ENCODE assay signal across 1 cellular context in genomic region chr10:987906-988666, GRCh38.
TF ChIP-seq lines count a peak whose summit lies in the region.

TSS of gene GTPBP4 (plus strand) at chr10:988434. CDS start at chr10:988480, 46 bp downstream.

TF ChIP-seq in GM12878, 131 proteins besides CTCF, POLR2A, EP300 and RAD21 (continued from another document and continues in another):
- TF ChIP-seq, protein P1, sequence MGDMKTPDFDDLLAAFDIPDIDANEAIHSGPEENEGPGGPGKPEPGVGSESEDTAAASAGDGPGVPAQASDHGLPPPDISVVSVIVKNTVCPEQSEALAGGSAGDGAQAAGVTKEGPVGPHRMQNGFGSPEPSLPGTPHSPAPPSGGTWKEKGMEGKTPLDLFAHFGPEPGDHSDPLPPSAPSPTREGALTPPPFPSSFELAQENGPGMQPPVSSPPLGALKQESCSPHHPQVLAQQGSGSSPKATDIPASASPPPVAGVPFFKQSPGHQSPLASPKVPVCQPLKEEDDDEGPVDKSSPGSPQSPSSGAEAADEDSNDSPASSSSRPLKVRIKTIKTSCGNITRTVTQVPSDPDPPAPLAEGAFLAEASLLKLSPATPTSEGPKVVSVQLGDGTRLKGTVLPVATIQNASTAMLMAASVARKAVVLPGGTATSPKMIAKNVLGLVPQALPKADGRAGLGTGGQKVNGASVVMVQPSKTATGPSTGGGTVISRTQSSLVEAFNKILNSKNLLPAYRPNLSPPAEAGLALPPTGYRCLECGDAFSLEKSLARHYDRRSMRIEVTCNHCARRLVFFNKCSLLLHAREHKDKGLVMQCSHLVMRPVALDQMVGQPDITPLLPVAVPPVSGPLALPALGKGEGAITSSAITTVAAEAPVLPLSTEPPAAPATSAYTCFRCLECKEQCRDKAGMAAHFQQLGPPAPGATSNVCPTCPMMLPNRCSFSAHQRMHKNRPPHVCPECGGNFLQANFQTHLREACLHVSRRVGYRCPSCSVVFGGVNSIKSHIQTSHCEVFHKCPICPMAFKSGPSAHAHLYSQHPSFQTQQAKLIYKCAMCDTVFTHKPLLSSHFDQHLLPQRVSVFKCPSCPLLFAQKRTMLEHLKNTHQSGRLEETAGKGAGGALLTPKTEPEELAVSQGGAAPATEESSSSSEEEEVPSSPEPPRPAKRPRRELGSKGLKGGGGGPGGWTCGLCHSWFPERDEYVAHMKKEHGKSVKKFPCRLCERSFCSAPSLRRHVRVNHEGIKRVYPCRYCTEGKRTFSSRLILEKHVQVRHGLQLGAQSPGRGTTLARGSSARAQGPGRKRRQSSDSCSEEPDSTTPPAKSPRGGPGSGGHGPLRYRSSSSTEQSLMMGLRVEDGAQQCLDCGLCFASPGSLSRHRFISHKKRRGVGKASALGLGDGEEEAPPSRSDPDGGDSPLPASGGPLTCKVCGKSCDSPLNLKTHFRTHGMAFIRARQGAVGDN (IDR thresholded peaks at IDR 0.05), result peak; percentile 49; the same call in 1 of the 2 replicates
- TF ChIP-seq ZZZ3 (IDR thresholded peaks at IDR 0.05; ENCODE audit: control insufficient read depth, insufficient read length, low read depth), result no peak
- no peak for TF ChIP-seq JUNB (IDR thresholded peaks at IDR 0.05)
- no peak for TF ChIP-seq USF2 (IDR thresholded peaks at IDR 0.05; ENCODE audit: borderline replicate concordance, low read depth, low read length)
- TF ChIP-seq RFX5 (IDR thresholded peaks at IDR 0.05; ENCODE audit: low read depth, low read length), result peak; percentile 61; the same call in 1 of the 2 replicates
- peak; percentile 66 for TF ChIP-seq ELK1 (IDR thresholded peaks at IDR 0.05; ENCODE audit: low read depth, low read length)
- TF ChIP-seq ZNF274 (IDR thresholded peaks at IDR 0.05; ENCODE audit: insufficient read depth, insufficient read length), result no peak
- TF ChIP-seq GATAD2B (conservative IDR thresholded peaks at IDR 0.05; ENCODE audit: low read depth), result peak; percentile 85
- TF ChIP-seq NKRF (conservative IDR thresholded peaks at IDR 0.05), result peak; percentile 96
- TF ChIP-seq CBX5 (IDR thresholded peaks at IDR 0.05; ENCODE audit: low read depth), result 0 out of 2 replicates have a peak, but pooled peaks have one; percentile 64
- TF ChIP-seq MTA2 (IDR thresholded peaks at IDR 0.05; ENCODE audit: low read depth), result 0 out of 2 replicates have a peak, but pooled peaks have one; percentile 10
- TF ChIP-seq ZBED1 (IDR thresholded peaks at IDR 0.05; ENCODE audit: borderline replicate concordance), result peak; percentile 55; the same call in 1 of the 2 replicates
- TF ChIP-seq POLR2AphosphoS5 (IDR thresholded peaks at IDR 0.05; ENCODE audit: low read length), result peak; percentile 93
- TF ChIP-seq MYC (IDR thresholded peaks at IDR 0.05; ENCODE audit: insufficient read depth, insufficient read length, insufficient replicate concordance, low read length, severe bottlenecking), result peak; percentile 96
- TF ChIP-seq PAX5 (IDR thresholded peaks at IDR 0.05; ENCODE audit: borderline replicate concordance, low read depth, low read length), result 0 out of 2 replicates have a peak, but pooled peaks have one; percentile 8
- no peak for TF ChIP-seq SUPT20H (IDR thresholded peaks at IDR 0.05; ENCODE audit: borderline replicate concordance, control insufficient read depth, low read depth, low read length)
- TF ChIP-seq, protein P2, sequence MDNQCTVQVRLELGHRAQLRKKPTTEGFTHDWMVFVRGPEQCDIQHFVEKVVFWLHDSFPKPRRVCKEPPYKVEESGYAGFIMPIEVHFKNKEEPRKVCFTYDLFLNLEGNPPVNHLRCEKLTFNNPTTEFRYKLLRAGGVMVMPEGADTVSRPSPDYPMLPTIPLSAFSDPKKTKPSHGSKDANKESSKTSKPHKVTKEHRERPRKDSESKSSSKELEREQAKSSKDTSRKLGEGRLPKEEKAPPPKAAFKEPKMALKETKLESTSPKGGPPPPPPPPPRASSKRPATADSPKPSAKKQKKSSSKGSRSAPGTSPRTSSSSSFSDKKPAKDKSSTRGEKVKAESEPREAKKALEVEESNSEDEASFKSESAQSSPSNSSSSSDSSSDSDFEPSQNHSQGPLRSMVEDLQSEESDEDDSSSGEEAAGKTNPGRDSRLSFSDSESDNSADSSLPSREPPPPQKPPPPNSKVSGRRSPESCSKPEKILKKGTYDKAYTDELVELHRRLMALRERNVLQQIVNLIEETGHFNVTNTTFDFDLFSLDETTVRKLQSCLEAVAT (IDR thresholded peaks at IDR 0.05), result no peak
- peak; percentile 19; the same call in 1 of the 2 replicates for TF ChIP-seq TARDBP (IDR thresholded peaks at IDR 0.05; ENCODE audit: borderline replicate concordance)
- TF ChIP-seq SMARCA5 (IDR thresholded peaks at IDR 0.05), result 0 out of 2 replicates have a peak, but pooled peaks have one; percentile 54
- TF ChIP-seq CREB1 (IDR thresholded peaks at IDR 0.05; ENCODE audit: low read depth), result peak; percentile 93
- TF ChIP-seq ZBTB40 (IDR thresholded peaks at IDR 0.05; ENCODE audit: borderline replicate concordance), result peak; percentile 96
- TF ChIP-seq CEBPZ (IDR thresholded peaks at IDR 0.05; ENCODE audit: low read depth, low read length), result 0 out of 2 replicates have a peak, but pooled peaks have one; percentile 22
- TF ChIP-seq ZNF24 (IDR thresholded peaks at IDR 0.05), result no peak
- TF ChIP-seq PML (IDR thresholded peaks at IDR 0.05; ENCODE audit: low read length), result peak; percentile 33
- no peak for TF ChIP-seq SREBF2 (IDR thresholded peaks at IDR 0.05; ENCODE audit: low read length)
- 0 out of 2 replicates have a peak, but pooled peaks have one; percentile 34 for TF ChIP-seq TBL1XR1 (IDR thresholded peaks at IDR 0.05; ENCODE audit: low read depth, low read length)
- TF ChIP-seq BACH1 (IDR thresholded peaks at IDR 0.05; ENCODE audit: borderline replicate concordance), result peak; percentile 30; the same call in 1 of the 2 replicates
- TF ChIP-seq ZNF217 (IDR thresholded peaks at IDR 0.05), result no peak
- TF ChIP-seq RCOR1 (conservative IDR thresholded peaks at IDR 0.05; ENCODE audit: low read depth, low read length), result 0 out of 2 replicates have a peak, but pooled peaks have one; percentile 71
- peak; percentile 17; the same call in 1 of the 2 replicates for TF ChIP-seq IRF4 (IDR thresholded peaks at IDR 0.05; ENCODE audit: low read depth, low read length)
- peak; percentile 86 for TF ChIP-seq IKZF1 (conservative IDR thresholded peaks at IDR 0.05)
- peak; percentile 84 for TF ChIP-seq MAX (IDR thresholded peaks at IDR 0.05; ENCODE audit: low read depth, low read length)
- peak; percentile 79 for TF ChIP-seq TAF1 (IDR thresholded peaks at IDR 0.05; ENCODE audit: borderline replicate concordance, low read depth, low read length)
- TF ChIP-seq, protein P3, sequence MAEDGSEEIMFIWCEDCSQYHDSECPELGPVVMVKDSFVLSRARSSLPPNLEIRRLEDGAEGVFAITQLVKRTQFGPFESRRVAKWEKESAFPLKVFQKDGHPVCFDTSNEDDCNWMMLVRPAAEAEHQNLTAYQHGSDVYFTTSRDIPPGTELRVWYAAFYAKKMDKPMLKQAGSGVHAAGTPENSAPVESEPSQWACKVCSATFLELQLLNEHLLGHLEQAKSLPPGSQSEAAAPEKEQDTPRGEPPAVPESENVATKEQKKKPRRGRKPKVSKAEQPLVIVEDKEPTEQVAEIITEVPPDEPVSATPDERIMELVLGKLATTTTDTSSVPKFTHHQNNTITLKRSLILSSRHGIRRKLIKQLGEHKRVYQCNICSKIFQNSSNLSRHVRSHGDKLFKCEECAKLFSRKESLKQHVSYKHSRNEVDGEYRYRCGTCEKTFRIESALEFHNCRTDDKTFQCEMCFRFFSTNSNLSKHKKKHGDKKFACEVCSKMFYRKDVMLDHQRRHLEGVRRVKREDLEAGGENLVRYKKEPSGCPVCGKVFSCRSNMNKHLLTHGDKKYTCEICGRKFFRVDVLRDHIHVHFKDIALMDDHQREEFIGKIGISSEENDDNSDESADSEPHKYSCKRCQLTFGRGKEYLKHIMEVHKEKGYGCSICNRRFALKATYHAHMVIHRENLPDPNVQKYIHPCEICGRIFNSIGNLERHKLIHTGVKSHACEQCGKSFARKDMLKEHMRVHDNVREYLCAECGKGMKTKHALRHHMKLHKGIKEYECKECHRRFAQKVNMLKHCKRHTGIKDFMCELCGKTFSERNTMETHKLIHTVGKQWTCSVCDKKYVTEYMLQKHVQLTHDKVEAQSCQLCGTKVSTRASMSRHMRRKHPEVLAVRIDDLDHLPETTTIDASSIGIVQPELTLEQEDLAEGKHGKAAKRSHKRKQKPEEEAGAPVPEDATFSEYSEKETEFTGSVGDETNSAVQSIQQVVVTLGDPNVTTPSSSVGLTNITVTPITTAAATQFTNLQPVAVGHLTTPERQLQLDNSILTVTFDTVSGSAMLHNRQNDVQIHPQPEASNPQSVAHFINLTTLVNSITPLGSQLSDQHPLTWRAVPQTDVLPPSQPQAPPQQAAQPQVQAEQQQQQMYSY (CRISPR knock-in tag; IDR thresholded peaks at IDR 0.05), result no peak
- TF ChIP-seq NFXL1 (IDR thresholded peaks at IDR 0.05; ENCODE audit: borderline replicate concordance), result no peak
- TF ChIP-seq CHD2 (IDR thresholded peaks at IDR 0.05; ENCODE audit: borderline replicate concordance, low read depth, low read length), result peak; percentile 89
